8 cellular contexts compared by ENCODE assay signal in genomic region chr17:80453980-80454556, GRCh38. TPM values are rescaled to one million over a fixed set of nuclear protein-coding genes. Genes with fewer than 3 reads are reported as not detected.
DNase-seq lines count a peak whose midpoint lies in the region; FAIRE-seq and TF ChIP-seq lines count a peak whose summit lies in the region.

No MANE protein-coding gene starts in this region.

- TF ChIP-seq CTCF in keratinocyte (optimal IDR thresholded peaks at IDR 0.05 in 1 of 3, IDR thresholded peaks at IDR 0.05 in 1 of 3, conservative IDR thresholded peaks at IDR 0.05 in 1 of 3; ENCODE audit: extremely low read depth in 1 of 3, insufficient read depth in 2 of 3, low read length in 3 of 3), result no peak

- intact Hi-C loops in activated T-helper 2 cell treated with anti-CD3 and anti-CD28 coated beads, Interferon-gamma antibody, Interleukin-2, Interleukin-4, amounts not matched to agents 10 μg/mL and 5 μg/mL and 100 μg/mL, durations not matched to agents 14 hours and 24 hours and 36 hours (cut with micrococcal nuclease), result no loop called here

- peaks cover under 1% of the 10 kb centered on the region for H3K27me3 Mint-ChIP-seq in activated naive CD4-positive, alpha-beta T cell treated with anti-CD3 and anti-CD28 coated beads, Interleukin-2, amount 50 U/mL, for 24 hours
- H3K27me3 Mint-ChIP-seq in activated T-helper 2 cell treated with anti-CD3 and anti-CD28 coated beads, Interferon-gamma antibody, Interleukin-2, Interleukin-4, amounts not matched to agents 10 μg/mL and 5 μg/mL and 100 μg/mL, durations not matched to agents 14 hours and 24 hours and 36 hours (ENCODE audit: low read depth), result peaks cover 5% of the 10 kb centered on the region

- H3K27me3 ChIP-seq in keratinocyte (ENCODE audit: control insufficient read depth, extremely low read depth, insufficient read depth, low read length), result peaks cover 5% of the 10 kb centered on the region

- no peaks in the 10 kb centered on the region for H4K20me1 ChIP-seq in keratinocyte (ENCODE audit: control insufficient read depth, extremely low read depth, insufficient read depth, low read length)

- no peaks in the 10 kb centered on the region for H3K79me2 ChIP-seq in keratinocyte (ENCODE audit: control insufficient read depth, insufficient read depth, low read length)

- H3K9ac ChIP-seq in keratinocyte (ENCODE audit: control insufficient read depth, extremely low read depth, insufficient read depth, low read length), result peak overlapping the region; percentile 94

- H3K4me1 ChIP-seq in keratinocyte (ENCODE audit: control insufficient read depth, extremely low read depth, insufficient read depth, low read length), result peaks cover 24% of the 10 kb centered on the region

- DNase-seq in activated naive CD4-positive, alpha-beta T cell treated with anti-CD3 and anti-CD28 coated beads, Interleukin-2, amount 50 U/mL, for 16 hours, result no peak
- no peak for DNase-seq in activated T-helper 2 cell treated with anti-CD3 and anti-CD28 coated beads, Interferon-gamma antibody, Interleukin-2, Interleukin-4, amounts not matched to agents 10 μg/mL and 5 μg/mL and 100 μg/mL, durations not matched to agents 14 hours and 24 hours and 36 hours (ENCODE audit: low spot score)
- DNase-seq in keratinocyte (ENCODE audit: low read depth, low spot score) (no peak), NCI-H774 (lab: John Stamatoyannopoulos, UW) (no peak), UCSD-AML1 (lab: John Stamatoyannopoulos, UW; ENCODE audit: unreplicated experiment) (no peak), ecto neural progenitor cell (ENCODE audit: low spot score) (no peak)

- peak overlapping the region; percentile 98 for H3K4me2 ChIP-seq in keratinocyte (ENCODE audit: control insufficient read depth, extremely low read depth, insufficient read depth, low read depth, low read length)

- H3K4me3 Mint-ChIP-seq in activated naive CD4-positive, alpha-beta T cell treated with anti-CD3 and anti-CD28 coated beads, Interleukin-2, amount 50 U/mL, for 24 hours, result peak overlapping the region; percentile 97
- peak overlapping the region; percentile 92 for H3K4me3 Mint-ChIP-seq in activated T-helper 2 cell treated with anti-CD3 and anti-CD28 coated beads, Interferon-gamma antibody, Interleukin-2, Interleukin-4, amounts not matched to agents 10 μg/mL and 5 μg/mL and 100 μg/mL, durations not matched to agents 14 hours and 24 hours and 36 hours (ENCODE audit: low read depth)

- H3K36me3 Mint-ChIP-seq in activated naive CD4-positive, alpha-beta T cell treated with anti-CD3 and anti-CD28 coated beads, Interleukin-2, amount 50 U/mL, for 24 hours, result no peaks in the 10 kb centered on the region
- H3K36me3 Mint-ChIP-seq in activated T-helper 2 cell treated with anti-CD3 and anti-CD28 coated beads, Interferon-gamma antibody, Interleukin-2, Interleukin-4, amounts not matched to agents 10 μg/mL and 5 μg/mL and 100 μg/mL, durations not matched to agents 14 hours and 24 hours and 36 hours (ENCODE audit: low read depth), result no peaks in the 10 kb centered on the region

- dilution Hi-C loops in keratinocyte (cut with MboI; ENCODE audit: extremely low pct_ligation_motif_present, low sequenced_read_pairs), result no loop called here

- no peaks in the 10 kb centered on the region for H3K36me3 ChIP-seq in keratinocyte (ENCODE audit: control insufficient read depth in 2 of 2, extremely low read depth in 1 of 2, insufficient read depth in 2 of 2, low read length in 2 of 2)

- H3K27ac Mint-ChIP-seq in activated naive CD4-positive, alpha-beta T cell treated with anti-CD3 and anti-CD28 coated beads, Interleukin-2, amount 50 U/mL, for 24 hours, result peak overlapping the region; percentile 100
- H3K27ac Mint-ChIP-seq in activated T-helper 2 cell treated with anti-CD3 and anti-CD28 coated beads, Interferon-gamma antibody, Interleukin-2, Interleukin-4, amounts not matched to agents 10 μg/mL and 5 μg/mL and 100 μg/mL, durations not matched to agents 14 hours and 24 hours and 36 hours, result peak overlapping the region; percentile 98

- H2AFZ ChIP-seq in keratinocyte (ENCODE audit: control insufficient read depth, low read length), result peak overlapping the region; percentile 58

- H3K4me1 Mint-ChIP-seq in activated naive CD4-positive, alpha-beta T cell treated with anti-CD3 and anti-CD28 coated beads, Interleukin-2, amount 50 U/mL, for 24 hours, result peaks cover 8% of the 10 kb centered on the region
- peaks cover 25% of the 10 kb centered on the region for H3K4me1 Mint-ChIP-seq in activated T-helper 2 cell treated with anti-CD3 and anti-CD28 coated beads, Interferon-gamma antibody, Interleukin-2, Interleukin-4, amounts not matched to agents 10 μg/mL and 5 μg/mL and 100 μg/mL, durations not matched to agents 14 hours and 24 hours and 36 hours (ENCODE audit: low read depth)

- peak overlapping the region; percentile 89 for H3K27ac ChIP-seq in keratinocyte (ENCODE audit: control insufficient read depth, insufficient read depth, low read length)
- peak overlapping the region; percentile 89 for H3K27ac ChIP-seq in temporal lobe (ENCODE audit: low read depth, low read length)

- H3K9me1 ChIP-seq in keratinocyte (ENCODE audit: control insufficient read depth, extremely low read depth, insufficient read depth, low read length), result no peaks in the 10 kb centered on the region

- H3K9me3 ChIP-seq in keratinocyte (ENCODE audit: control insufficient read depth, low read depth, low read length), result no peaks in the 10 kb centered on the region

- FAIRE-seq in keratinocyte (lab: Jason Lieb, UNC), result no peak

- peak overlapping the region; percentile 64 to 89 (median 88) for H3K4me3 ChIP-seq in keratinocyte (ENCODE audit: control insufficient read depth in 2 of 3, extremely low read depth in 1 of 3, insufficient read depth in 2 of 3, low read depth in 1 of 3, low read length in 3 of 3)

- H3K9me3 Mint-ChIP-seq in activated naive CD4-positive, alpha-beta T cell treated with anti-CD3 and anti-CD28 coated beads, Interleukin-2, amount 50 U/mL, for 24 hours, result no peaks in the 10 kb centered on the region
- no peaks in the 10 kb centered on the region for H3K9me3 Mint-ChIP-seq in activated T-helper 2 cell treated with anti-CD3 and anti-CD28 coated beads, Interferon-gamma antibody, Interleukin-2, Interleukin-4, amounts not matched to agents 10 μg/mL and 5 μg/mL and 100 μg/mL, durations not matched to agents 14 hours and 24 hours and 36 hours

RNA-seq across cellular contexts. Expression of gene NPTX1, which starts 22.3 kb away (rescaled TPM):
- 5.2 and 5.7 TPM in 2 replicates for total RNA-seq in activated T-helper 2 cell treated with anti-CD3 and anti-CD28 coated beads, Interferon-gamma antibody, Interleukin-2, Interleukin-4, amounts not matched to agents 10 μg/mL and 5 μg/mL and 100 μg/mL, durations not matched to agents 14 hours and 24 hours and 36 hours
- 0.01 to 0.03 TPM (median 0.02 TPM) in 3 replicates for polyA plus RNA-seq in keratinocyte
- polyA plus RNA-seq in keratinocyte (2011; ENCODE audit: low read depth), result not detected
- polyA plus RNA-seq in keratinocyte (2011; cell fraction: cytosol; rRNA removed), result not detected in 2 replicates
- 0.01 and 0.04 TPM in 2 replicates for polyA plus RNA-seq in keratinocyte (2011; cell fraction: nucleus; rRNA removed)
- 0.08 and 0.13 TPM in 2 replicates for polyA plus RNA-seq in keratinocyte (2012; ENCODE audit: low replicate concordance)
- 0.26 TPM in 1 of 3 replicates, not detected in the others for polyA minus RNA-seq in keratinocyte
- 0.58 TPM for polyA minus RNA-seq in keratinocyte (2011; cell fraction: cytosol; rRNA and poly(A)+ RNA removed)
- polyA minus RNA-seq in keratinocyte (2011; cell fraction: nucleus; rRNA and poly(A)+ RNA removed), result not detected in 2 replicates
- 6.6 TPM for total RNA-seq in temporal lobe

RNA-seq across cellular contexts. Expression of gene ENDOV, which starts 39.1 kb away (rescaled TPM):
- total RNA-seq in activated T-helper 2 cell treated with anti-CD3 and anti-CD28 coated beads, Interferon-gamma antibody, Interleukin-2, Interleukin-4, amounts not matched to agents 10 μg/mL and 5 μg/mL and 100 μg/mL, durations not matched to agents 14 hours and 24 hours and 36 hours, result 16.1 and 16.8 TPM in 2 replicates
- 10.9 to 18.3 TPM (median 13.1 TPM) in 3 replicates for polyA plus RNA-seq in keratinocyte
- 6.7 TPM for polyA plus RNA-seq in keratinocyte (2011; ENCODE audit: low read depth)
- polyA plus RNA-seq in keratinocyte (2011; cell fraction: cytosol; rRNA removed), result 7.8 and 17.9 TPM in 2 replicates
- 25.5 and 33.3 TPM in 2 replicates for polyA plus RNA-seq in keratinocyte (2011; cell fraction: nucleus; rRNA removed)
- 14.6 and 20.3 TPM in 2 replicates for polyA plus RNA-seq in keratinocyte (2012; ENCODE audit: low replicate concordance)
- 7.5 to 23.1 TPM (median 13.4 TPM) in 3 replicates for polyA minus RNA-seq in keratinocyte
- 16.5 TPM for polyA minus RNA-seq in keratinocyte (2011; cell fraction: cytosol; rRNA and poly(A)+ RNA removed)
- polyA minus RNA-seq in keratinocyte (2011; cell fraction: nucleus; rRNA and poly(A)+ RNA removed), result 10.2 and 18.8 TPM in 2 replicates
- total RNA-seq in temporal lobe, result 12.3 TPM
